Comparison of ENCODE assay signal across 8 cellular contexts in the genomic region with DNA sequence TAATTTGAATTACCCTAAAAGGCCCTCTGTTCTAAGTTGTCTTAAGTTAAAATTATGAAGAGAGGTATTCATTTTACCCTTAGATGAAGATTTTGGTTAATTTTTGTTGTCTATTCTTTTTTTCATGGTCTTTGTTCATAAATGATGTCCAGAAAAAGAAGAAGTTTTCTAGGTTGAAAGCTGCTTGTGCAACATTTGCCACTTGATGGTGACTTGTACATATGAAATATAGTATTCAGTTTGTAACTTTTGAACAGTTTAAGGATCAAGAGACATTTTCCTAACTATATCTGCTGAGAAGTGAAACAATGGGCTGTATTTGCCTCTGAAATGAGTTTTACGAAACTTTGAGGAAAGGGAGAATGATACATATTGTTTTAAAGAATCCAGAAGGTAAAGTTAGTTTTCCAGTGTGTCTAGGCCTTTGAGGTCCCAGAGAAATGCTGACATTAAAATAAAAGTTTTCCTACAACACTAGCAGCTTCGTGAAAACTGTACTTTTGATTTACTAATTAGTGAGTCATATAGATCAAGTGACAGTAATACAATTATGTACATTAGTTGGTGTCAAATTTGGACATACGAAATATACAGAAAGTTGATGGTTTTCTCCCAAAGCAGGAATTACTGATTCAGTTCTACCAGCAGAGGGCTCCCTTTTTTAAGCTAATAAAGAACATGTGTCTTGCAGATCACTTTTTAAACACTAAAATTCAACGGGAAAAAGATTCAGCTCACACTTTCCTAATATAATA.
A peak's percentile ranks its signal among the peaks of the same experiment; 100 is the strongest.
DNase-seq lines count a peak whose midpoint lies in the region; ATAC-seq, FAIRE-seq and TF ChIP-seq lines count a peak whose summit lies in the region.

No MANE protein-coding gene starts in this region.

- no peaks in the 10 kb centered on the region for H3K9me2 ChIP-seq in MM.1S (replicated peaks; ENCODE audit: insufficient read depth, low read length)

- H4K20me1 ChIP-seq in MM.1S (ENCODE audit: insufficient read depth, low read length) = no peaks in the 10 kb centered on the region

- FAIRE-seq in small intestine (lab: Jason Lieb, UNC) = no peak

- H3K4me2 ChIP-seq in MM.1S (ENCODE audit: low read depth, low read length) = peak overlapping the region; percentile 93

- no peaks in the 10 kb centered on the region for H3K9me3 Mint-ChIP-seq in activated T-cell treated with anti-CD3 and anti-CD28 coated beads, Interleukin-2, amount 50 U/mL, for 24 hours
- no peaks in the 10 kb centered on the region for H3K9me3 Mint-ChIP-seq in WTC11

- CTCF ChIA-PET in WTC11 (lab: Charles Lee) = interaction anchor here (0.6 to 1.6 kb wide), 18 partner anchors 10 to 951 kb away, joined by 3 to 12 read pairs (median 4); no protein-coding TSS in a partner anchor

- peaks cover 97% of the 10 kb centered on the region for H3K4me1 Mint-ChIP-seq in activated T-cell treated with anti-CD3 and anti-CD28 coated beads, Interleukin-2, amount 50 U/mL, for 24 hours (ENCODE audit: low read depth)
- peaks cover 53% of the 10 kb centered on the region for H3K4me1 Mint-ChIP-seq in WTC11

- POLR2A ChIA-PET in WTC11 (lab: Charles Lee) = no interaction called here

- H3K27me3 ChIP-seq in MM.1S (replicated peaks; ENCODE audit: insufficient read depth, low read length) (no peaks in the 10 kb centered on the region), small intestine (ENCODE audit: control insufficient read depth in 2 of 2, insufficient read depth in 2 of 2, low read length in 2 of 2) (no peaks in the 10 kb centered on the region)

- no peak overlapping the region for H2AFZ ChIP-seq in MM.1S (ENCODE audit: low read length)

- DNase-seq in activated T-cell treated with anti-CD3 and anti-CD28 coated beads, Interleukin-2, amount 50 U/mL, for 24 hours = no peak
- no peak for DNase-seq in activated T-cell treated with anti-CD3 and anti-CD28 coated beads, Interleukin-2, amount 50 U/mL, for 1 hour
- DNase-seq in MM.1S (peak; percentile 70), WTC11 (ENCODE audit: low spot score) (no peak), foreskin melanocyte (peak; percentile 40), small intestine (peak; percentile 60)
- DNase-seq in activated CD4-positive, CD25-positive, alpha-beta regulatory T cell (lab: John Stamatoyannopoulos, UW) = no peak

- peak; percentile 78 for TF ChIP-seq CTCF in MM.1S (IDR thresholded peaks at IDR 0.05; ENCODE audit: low read length)
- peak; percentile 56; the same call in 1 of the 2 replicates for TF ChIP-seq CTCF in WTC11 (IDR thresholded peaks at IDR 0.05)

- H3K36me3 ChIP-seq in MM.1S (replicated peaks; ENCODE audit: insufficient read depth, low read length) (peaks cover 5% of the 10 kb centered on the region), small intestine (ENCODE audit: control insufficient read depth in 2 of 2, insufficient read depth in 2 of 2, low read length in 2 of 2) (peaks cover 0 to 9% of the 10 kb centered on the region in 2 donors)

- H3K27ac ChIP-seq in MM.1S (ENCODE audit: low read length) = peak overlapping the region; percentile 31; the same call in 1 of the 2 replicates
- H3K27ac ChIP-seq in small intestine (ENCODE audit: low read depth in 1 of 2, low read length in 1 of 2) = no peak overlapping the region

- H3K9ac ChIP-seq in MM.1S (ENCODE audit: low read length) = no peak overlapping the region; the same call in 1 of the 2 replicates

- peak overlapping the region; percentile 89 for H3K27ac Mint-ChIP-seq in activated T-cell treated with anti-CD3 and anti-CD28 coated beads, Interleukin-2, amount 50 U/mL, for 24 hours
- H3K27ac Mint-ChIP-seq in WTC11 = no peak overlapping the region

- H3K4me1 ChIP-seq in MM.1S (ENCODE audit: low read length) (peaks cover 26% of the 10 kb centered on the region), small intestine (ENCODE audit: control insufficient read depth in 2 of 2, insufficient read depth in 1 of 2, low read depth in 1 of 2, low read length in 1 of 2) (peaks cover 6 to 23% of the 10 kb centered on the region in 2 donors)

- H3K4me3 ChIP-seq in MM.1S (ENCODE audit: low read length) = peak overlapping the region; percentile 23
- no peak overlapping the region for H3K4me3 ChIP-seq in small intestine (ENCODE audit: low read depth in 1 of 2, low read length in 2 of 2)

- ATAC-seq in WTC11 = no peak
- ATAC-seq in HG02759 (IDR thresholded peaks at IDR 0.05; ENCODE audit: unreplicated experiment) = no peak

- peak overlapping the region; percentile 43 for H3K4me3 Mint-ChIP-seq in activated T-cell treated with anti-CD3 and anti-CD28 coated beads, Interleukin-2, amount 50 U/mL, for 24 hours
- no peak overlapping the region for H3K4me3 Mint-ChIP-seq in WTC11

- H3K79me2 ChIP-seq in MM.1S (ENCODE audit: low read length) = peaks cover 3% of the 10 kb centered on the region; the same call in 1 of the 2 replicates

- H3K36me3 Mint-ChIP-seq in activated T-cell treated with anti-CD3 and anti-CD28 coated beads, Interleukin-2, amount 50 U/mL, for 24 hours (ENCODE audit: low read depth) = peaks cover 53% of the 10 kb centered on the region
- H3K36me3 Mint-ChIP-seq in WTC11 = peaks cover 5% of the 10 kb centered on the region; the same call in 1 of the 2 replicates

- no peaks in the 10 kb centered on the region for H3K9me3 ChIP-seq in MM.1S (replicated peaks; ENCODE audit: insufficient read depth, low read length)
- no peaks in the 10 kb centered on the region for H3K9me3 ChIP-seq in small intestine (ENCODE audit: control insufficient read depth, low read depth)

- H3F3A ChIP-seq in MM.1S (ENCODE audit: insufficient read depth, low read length) = peaks cover 35% of the 10 kb centered on the region

- 11 to 27% (median 17%) methylated on average over 4 of the region's 4 CpGs for WGBS in small intestine, 3 donors

- H3K27me3 Mint-ChIP-seq in activated T-cell treated with anti-CD3 and anti-CD28 coated beads, Interleukin-2, amount 50 U/mL, for 24 hours = no peaks in the 10 kb centered on the region
- H3K27me3 Mint-ChIP-seq in WTC11 (ENCODE audit: low read depth) = no peaks in the 10 kb centered on the region

TF ChIP-seq in WTC11, 78 proteins besides CTCF, POLR2A, EP300 and RAD21:
- TF ChIP-seq ERG (CRISPR knock-in tag; IDR thresholded peaks at IDR 0.05) = no peak
- no peak for TF ChIP-seq PRDM15 (CRISPR knock-in tag; IDR thresholded peaks at IDR 0.05)
- TF ChIP-seq CBFB (CRISPR knock-in tag; IDR thresholded peaks at IDR 0.05; ENCODE audit: low read depth) = no peak
- no peak for TF ChIP-seq HMGXB4 (CRISPR knock-in tag; IDR thresholded peaks at IDR 0.05)
- no peak for TF ChIP-seq IRF1 (CRISPR knock-in tag; IDR thresholded peaks at IDR 0.05)
- no peak for TF ChIP-seq NR1H2 (CRISPR knock-in tag; IDR thresholded peaks at IDR 0.05)
- TF ChIP-seq TEAD4 (CRISPR knock-in tag; IDR thresholded peaks at IDR 0.05) = no peak

Comparison
In these comparisons a context has a peak if more than half of its experiments do, and no peak if none do; other contexts are left out.
1. DNase-seq: peak in MM.1S (single experiment), foreskin melanocyte (single experiment) and small intestine (single experiment); none in activated T-cell treated with anti-CD3 and anti-CD28 coated beads, Interleukin-2, amount 50 U/mL, for 24 hours (single experiment), activated T-cell treated with anti-CD3 and anti-CD28 coated beads, Interleukin-2, amount 50 U/mL, for 1 hour (single experiment), WTC11 (single experiment) and activated CD4-positive, CD25-positive, alpha-beta regulatory T cell (0 of 4).